24 cellular contexts compared by ENCODE assay signal in genomic region chr21:19508844-19509243, GRCh38.
"Had no signal": no experiment of that assay in that cellular context is flagged by ENCODE, and none has a peak within 500 bp of the region (broad histone marks: within the 10 kb centered on the region; RNA-seq: fewer than 3 reads in every experiment).

No MANE protein-coding gene starts in this region.

- H3K4me1 ChIP-seq: breast epithelium had no signal

- H3K27ac Mint-ChIP-seq: activated CD4-positive, alpha-beta T cell treated with anti-CD3 and anti-CD28 coated beads for 36 hours; activated CD8-positive, alpha-beta T cell treated with anti-CD3 and anti-CD28 coated beads for 36 hours; activated naive CD4-positive, alpha-beta T cell treated with anti-CD3 and anti-CD28 coated beads, Interleukin-2, amount 50 U/mL, for 24 hours; IgD-negative memory B cell had no signal

- H3K36me3 ChIP-seq: breast epithelium, WERI-Rb-1 had no signal

- H3K27me3 ChIP-seq: breast epithelium had no signal

- H3K27me3 Mint-ChIP-seq: activated CD4-positive, alpha-beta T cell treated with anti-CD3 and anti-CD28 coated beads for 36 hours; activated CD8-positive, alpha-beta T cell treated with anti-CD3 and anti-CD28 coated beads for 36 hours; activated naive CD4-positive, alpha-beta T cell treated with anti-CD3 and anti-CD28 coated beads, Interleukin-2, amount 50 U/mL, for 24 hours; IgD-negative memory B cell had no signal

- DNase-seq: activated CD4-positive, alpha-beta T cell treated with anti-CD3 and anti-CD28 coated beads for 36 hours; activated CD8-positive, alpha-beta memory T cell treated with anti-CD3 and anti-CD28 coated beads, Interleukin-2, amount 50 U/mL, for 4 hours; activated CD8-positive, alpha-beta T cell treated with anti-CD3 and anti-CD28 coated beads for 36 hours; activated naive CD4-positive, alpha-beta T cell; aorta; caudate nucleus; KG1; NCI-H1105 treated with DMSO at 0.1 percent for 48 hours; NCI-H1436 treated with DMSO at 0.1 percent for 48 hours; NCI-H187; NCI-H2081; NCI-H2227 treated with DMSO at 0.1 percent for 48 hours; NCI-H446 treated with DMSO at 0.1 percent for 48 hours; NCI-H524 treated with DMSO at 0.1 percent for 48 hours; NCI-H748 treated with DMSO at 0.1 percent for 48 hours; NK-92 treated with Interleukin-12 subunit alpha and Interleukin-12 subunit beta, amount 100 ng/mL, for 24 hours; PC-9; SHP77 treated with DMSO at 0.1 percent for 48 hours; T-helper 1 cell; WERI-Rb-1 had no signal

- H3K4me3 ChIP-seq: breast epithelium, PC-9, SK-N-MC had no signal

- H3K36me3 Mint-ChIP-seq: activated naive CD4-positive, alpha-beta T cell treated with anti-CD3 and anti-CD28 coated beads, Interleukin-2, amount 50 U/mL, for 24 hours; IgD-negative memory B cell had no signal

- H3K4me1 Mint-ChIP-seq: activated CD4-positive, alpha-beta T cell treated with anti-CD3 and anti-CD28 coated beads for 36 hours; activated naive CD4-positive, alpha-beta T cell treated with anti-CD3 and anti-CD28 coated beads, Interleukin-2, amount 50 U/mL, for 24 hours; IgD-negative memory B cell had no signal

- H2AFZ ChIP-seq: PC-9 had no signal

- ATAC-seq: activated CD4-positive, alpha-beta T cell treated with anti-CD3 and anti-CD28 coated beads for 36 hours; activated CD8-positive, alpha-beta T cell treated with anti-CD3 and anti-CD28 coated beads for 36 hours had no signal

- H3K4me3 Mint-ChIP-seq: activated CD4-positive, alpha-beta T cell treated with anti-CD3 and anti-CD28 coated beads for 36 hours; activated CD8-positive, alpha-beta T cell treated with anti-CD3 and anti-CD28 coated beads for 36 hours; activated naive CD4-positive, alpha-beta T cell treated with anti-CD3 and anti-CD28 coated beads, Interleukin-2, amount 50 U/mL, for 24 hours; IgD-negative memory B cell had no signal

- H3K4me2 ChIP-seq: PC-9 had no signal

- H3K27ac ChIP-seq: breast epithelium, PC-9, SK-N-MC, WERI-Rb-1 had no signal
